Comparison of ENCODE assay signal across 1 cellular context in genomic region chr12:12558291-12558690, GRCh38.
TF ChIP-seq lines count a peak whose summit lies in the region.

No MANE protein-coding gene starts in this region.

TF ChIP-seq in H1, 55 proteins besides CTCF, POLR2A, EP300 and RAD21:
- no peak for TF ChIP-seq JUN (IDR thresholded peaks at IDR 0.05; ENCODE audit: low read depth, low read length)
- no peak for TF ChIP-seq SRF (IDR thresholded peaks at IDR 0.05; ENCODE audit: low read depth, low read length)
- no peak for TF ChIP-seq RBBP5 (IDR thresholded peaks at IDR 0.05; ENCODE audit: borderline replicate concordance, low read depth, low read length)
- no peak for TF ChIP-seq SUZ12 (IDR thresholded peaks at IDR 0.05; ENCODE audit: low read length)
- no peak for TF ChIP-seq JUND (IDR thresholded peaks at IDR 0.05; ENCODE audit: low read length)
- TF ChIP-seq RXRA (IDR thresholded peaks at IDR 0.05; ENCODE audit: insufficient read depth, low read depth, low read length): no peak
- TF ChIP-seq BCL11A (IDR thresholded peaks at IDR 0.05; ENCODE audit: low read depth in 2 of 2, low read length in 2 of 2): no peak
- no peak for TF ChIP-seq FOSL1 (IDR thresholded peaks at IDR 0.05; ENCODE audit: insufficient read depth, low read depth, low read length)
- no peak for TF ChIP-seq TEAD4 (IDR thresholded peaks at IDR 0.05; ENCODE audit: low read depth, low read length)
- no peak for TF ChIP-seq BRCA1 (IDR thresholded peaks at IDR 0.05; ENCODE audit: low read depth, low read length)
- no peak for TF ChIP-seq POLR2AphosphoS5 (IDR thresholded peaks at IDR 0.05; ENCODE audit: low read depth, low read length)
- TF ChIP-seq SP2 (IDR thresholded peaks at IDR 0.05; ENCODE audit: low read length): no peak
- TF ChIP-seq NRF1 (IDR thresholded peaks at IDR 0.05; ENCODE audit: low read depth, low read length): no peak
- no peak for TF ChIP-seq HDAC6 (IDR thresholded peaks at IDR 0.05; ENCODE audit: low read depth, low read length)
- no peak for TF ChIP-seq BACH1 (IDR thresholded peaks at IDR 0.05; ENCODE audit: low read length)
- no peak for TF ChIP-seq KDM5A (IDR thresholded peaks at IDR 0.05; ENCODE audit: low read length)
- no peak for TF ChIP-seq TCF12 (IDR thresholded peaks at IDR 0.05; ENCODE audit: low read depth, low read length)
